8 cellular contexts compared by ENCODE assay signal in the genomic region with DNA sequence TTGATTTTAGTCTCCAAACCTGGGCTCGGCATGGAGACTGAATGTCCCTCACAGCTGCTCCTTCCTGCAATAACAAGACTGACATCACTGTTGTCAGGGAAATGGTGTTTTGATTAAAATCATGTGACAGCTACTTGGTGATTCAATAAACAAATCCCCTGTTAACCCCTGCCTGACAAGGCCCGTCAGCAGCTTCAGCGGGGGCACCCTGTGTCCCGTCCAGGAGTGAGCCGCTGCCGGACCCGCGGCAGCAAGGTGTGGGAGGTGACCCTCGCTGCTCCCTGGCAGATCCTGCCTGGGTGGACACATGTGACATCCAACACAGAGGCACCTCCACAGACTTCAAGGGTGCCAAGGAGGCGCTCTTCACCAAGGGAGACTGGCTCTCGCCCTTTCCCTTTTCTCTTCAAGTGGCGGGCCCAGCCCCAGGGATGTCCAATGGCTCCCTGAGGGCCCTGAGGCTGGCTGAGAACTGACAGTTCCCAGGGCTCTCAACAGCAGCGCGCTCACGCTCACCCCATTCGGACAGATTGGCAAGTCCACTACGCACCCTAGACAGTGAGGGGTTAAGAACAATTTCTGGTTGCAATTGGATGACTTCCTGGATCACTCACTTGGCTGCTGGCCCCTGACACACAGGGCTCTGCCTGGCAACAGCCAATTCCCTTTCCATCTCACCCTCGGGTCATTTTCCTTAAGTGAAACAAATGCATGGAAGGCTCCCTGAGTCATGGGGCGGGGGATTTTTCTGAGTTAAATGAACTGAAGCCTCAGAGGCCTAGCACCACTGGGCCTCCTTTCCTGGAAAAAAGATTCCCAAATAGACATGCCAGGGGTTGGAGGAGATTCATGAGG. TPM values are rescaled to one million over a fixed set of nuclear protein-coding genes. Genes with fewer than 3 reads are reported as not detected.
DNase-seq lines count a peak whose midpoint lies in the region; FAIRE-seq and TF ChIP-seq lines count a peak whose summit lies in the region.

No MANE protein-coding gene starts in this region.

- no peaks in the 10 kb centered on the region for H3K9me3 Mint-ChIP-seq in activated T-helper 2 cell treated with anti-CD3 and anti-CD28 coated beads, Interferon-gamma antibody, Interleukin-2, Interleukin-4, amounts not matched to agents 10 μg/mL and 5 μg/mL and 100 μg/mL, durations not matched to agents 14 hours and 24 hours and 36 hours
- H3K9me3 Mint-ChIP-seq in activated T-helper 1 cell treated with anti-CD3 and anti-CD28 coated beads, Interleukin-12 subunit alpha, Interleukin-12 subunit beta, Interleukin-2, Interleukin-4 antibody, amounts not matched to agents 30 ng/mL and 10 ng/mL and 1 ng/mL, durations not matched to agents 14 hours and 24 hours and 36 hours, result no peaks in the 10 kb centered on the region

- FAIRE-seq in small intestine (lab: Jason Lieb, UNC) (no peak), D721Med (lab: Jason Lieb, UNC) (no peak)

- H3K9me3 ChIP-seq in small intestine (ENCODE audit: control insufficient read depth, low read depth), result no peaks in the 10 kb centered on the region

- no peaks in the 10 kb centered on the region for H3K4me1 ChIP-seq in small intestine (ENCODE audit: control insufficient read depth in 2 of 2, insufficient read depth in 1 of 2, low read depth in 1 of 2, low read length in 1 of 2)

- intact Hi-C loops in activated T-helper 2 cell treated with anti-CD3 and anti-CD28 coated beads, Interferon-gamma antibody, Interleukin-2, Interleukin-4, amounts not matched to agents 10 μg/mL and 5 μg/mL and 100 μg/mL, durations not matched to agents 14 hours and 24 hours and 36 hours (cut with micrococcal nuclease), result no loop called here
- intact Hi-C loops in activated T-helper 1 cell treated with anti-CD3 and anti-CD28 coated beads, Interleukin-12 subunit alpha, Interleukin-12 subunit beta, Interleukin-2, Interleukin-4 antibody, amounts not matched to agents 30 ng/mL and 10 ng/mL and 1 ng/mL, durations not matched to agents 14 hours and 24 hours and 36 hours (cut with micrococcal nuclease), result no loop called here

- no peaks in the 10 kb centered on the region for H3K4me1 Mint-ChIP-seq in activated T-helper 2 cell treated with anti-CD3 and anti-CD28 coated beads, Interferon-gamma antibody, Interleukin-2, Interleukin-4, amounts not matched to agents 10 μg/mL and 5 μg/mL and 100 μg/mL, durations not matched to agents 14 hours and 24 hours and 36 hours (ENCODE audit: low read depth)
- H3K4me1 Mint-ChIP-seq in activated T-helper 1 cell treated with anti-CD3 and anti-CD28 coated beads, Interleukin-12 subunit alpha, Interleukin-12 subunit beta, Interleukin-2, Interleukin-4 antibody, amounts not matched to agents 30 ng/mL and 10 ng/mL and 1 ng/mL, durations not matched to agents 14 hours and 24 hours and 36 hours (ENCODE audit: low read depth), result peaks cover 1% of the 10 kb centered on the region

- DNase-seq in ELR (ENCODE audit: low read depth), result peak; percentile 99
- peak; percentile 95 for DNase-seq in NCI-H226
- peak in 59 of 61 donors; percentile 34 to 94 (median 81) for DNase-seq in caudate nucleus (lab: John Stamatoyannopoulos, UW)
- DNase-seq in kidney glomerular epithelial cell (lab: John Stamatoyannopoulos, UW), result peak; percentile 98
- DNase-seq in small intestine, result peak; percentile 40
- DNase-seq in D721Med (ENCODE audit: insufficient read length, low spot score), result no peak
- DNase-seq in activated T-helper 2 cell treated with anti-CD3 and anti-CD28 coated beads, Interferon-gamma antibody, Interleukin-2, Interleukin-4, amounts not matched to agents 10 μg/mL and 5 μg/mL and 100 μg/mL, durations not matched to agents 14 hours and 24 hours and 36 hours (ENCODE audit: low spot score), result no peak
- no peak for DNase-seq in activated T-helper 1 cell treated with anti-CD3 and anti-CD28 coated beads, Interleukin-12 subunit alpha, Interleukin-12 subunit beta, Interleukin-2, Interleukin-4 antibody, amounts not matched to agents 30 ng/mL and 10 ng/mL and 1 ng/mL, durations not matched to agents 14 hours and 24 hours and 36 hours (ENCODE audit: low spot score)

- no peaks in the 10 kb centered on the region for H3K27me3 Mint-ChIP-seq in activated T-helper 2 cell treated with anti-CD3 and anti-CD28 coated beads, Interferon-gamma antibody, Interleukin-2, Interleukin-4, amounts not matched to agents 10 μg/mL and 5 μg/mL and 100 μg/mL, durations not matched to agents 14 hours and 24 hours and 36 hours (ENCODE audit: low read depth)
- H3K27me3 Mint-ChIP-seq in activated T-helper 1 cell treated with anti-CD3 and anti-CD28 coated beads, Interleukin-12 subunit alpha, Interleukin-12 subunit beta, Interleukin-2, Interleukin-4 antibody, amounts not matched to agents 30 ng/mL and 10 ng/mL and 1 ng/mL, durations not matched to agents 14 hours and 24 hours and 36 hours (ENCODE audit: insufficient read depth), result no peaks in the 10 kb centered on the region

- no peak overlapping the region for H3K27ac Mint-ChIP-seq in activated T-helper 2 cell treated with anti-CD3 and anti-CD28 coated beads, Interferon-gamma antibody, Interleukin-2, Interleukin-4, amounts not matched to agents 10 μg/mL and 5 μg/mL and 100 μg/mL, durations not matched to agents 14 hours and 24 hours and 36 hours
- no peak overlapping the region for H3K27ac Mint-ChIP-seq in activated T-helper 1 cell treated with anti-CD3 and anti-CD28 coated beads, Interleukin-12 subunit alpha, Interleukin-12 subunit beta, Interleukin-2, Interleukin-4 antibody, amounts not matched to agents 30 ng/mL and 10 ng/mL and 1 ng/mL, durations not matched to agents 14 hours and 24 hours and 36 hours

- no peak for TF ChIP-seq CTCF in D721Med (IDR thresholded peaks at IDR 0.05; ENCODE audit: insufficient read depth, missing control alignments)

- H3K27ac ChIP-seq in caudate nucleus (ENCODE audit: low read depth, low read length), result peak overlapping the region; percentile 100
- peak overlapping the region; percentile 35 to 97 for H3K27ac ChIP-seq in small intestine (ENCODE audit: low read depth in 1 of 2, low read length in 1 of 2)

- H3K4me3 Mint-ChIP-seq in activated T-helper 2 cell treated with anti-CD3 and anti-CD28 coated beads, Interferon-gamma antibody, Interleukin-2, Interleukin-4, amounts not matched to agents 10 μg/mL and 5 μg/mL and 100 μg/mL, durations not matched to agents 14 hours and 24 hours and 36 hours (ENCODE audit: low read depth), result no peak overlapping the region
- H3K4me3 Mint-ChIP-seq in activated T-helper 1 cell treated with anti-CD3 and anti-CD28 coated beads, Interleukin-12 subunit alpha, Interleukin-12 subunit beta, Interleukin-2, Interleukin-4 antibody, amounts not matched to agents 30 ng/mL and 10 ng/mL and 1 ng/mL, durations not matched to agents 14 hours and 24 hours and 36 hours, result no peak overlapping the region

- peaks cover 10% of the 10 kb centered on the region for H3K36me3 Mint-ChIP-seq in activated T-helper 2 cell treated with anti-CD3 and anti-CD28 coated beads, Interferon-gamma antibody, Interleukin-2, Interleukin-4, amounts not matched to agents 10 μg/mL and 5 μg/mL and 100 μg/mL, durations not matched to agents 14 hours and 24 hours and 36 hours (ENCODE audit: low read depth)
- peaks cover 7% of the 10 kb centered on the region for H3K36me3 Mint-ChIP-seq in activated T-helper 1 cell treated with anti-CD3 and anti-CD28 coated beads, Interleukin-12 subunit alpha, Interleukin-12 subunit beta, Interleukin-2, Interleukin-4 antibody, amounts not matched to agents 30 ng/mL and 10 ng/mL and 1 ng/mL, durations not matched to agents 14 hours and 24 hours and 36 hours (ENCODE audit: low read depth)

- H3K36me3 ChIP-seq in small intestine (ENCODE audit: control insufficient read depth in 2 of 2, insufficient read depth in 2 of 2, low read length in 2 of 2), result peaks cover 0 to under 1% of the 10 kb centered on the region in 2 donors

- no peaks in the 10 kb centered on the region for H3K27me3 ChIP-seq in small intestine (ENCODE audit: control insufficient read depth in 2 of 2, insufficient read depth in 2 of 2, low read length in 2 of 2)

- WGBS in small intestine, 3 donors, result 51 to 74% (median 72%) methylated on average over 18 to 19 of the region's 19 CpGs

- no peak overlapping the region for H3K4me3 ChIP-seq in small intestine (ENCODE audit: low read depth in 1 of 2, low read length in 2 of 2)

RNA-seq across cellular contexts. Expression of a gene that starts 30.7 kb away (rescaled TPM):
- polyA plus RNA-seq in small intestine, result 10 to 100 TPM in 2 of 3 donors, 1 to 10 TPM in 1; 9.5 to 16.5 (median 12.3) TPM
- 57.7 and 64.2 TPM in 2 replicates for total RNA-seq in activated T-helper 2 cell treated with anti-CD3 and anti-CD28 coated beads, Interferon-gamma antibody, Interleukin-2, Interleukin-4, amounts not matched to agents 10 μg/mL and 5 μg/mL and 100 μg/mL, durations not matched to agents 14 hours and 24 hours and 36 hours
- 58.1 and 61.4 TPM in 2 replicates for total RNA-seq in activated T-helper 1 cell treated with anti-CD3 and anti-CD28 coated beads, Interleukin-12 subunit alpha, Interleukin-12 subunit beta, Interleukin-2, Interleukin-4 antibody, amounts not matched to agents 30 ng/mL and 10 ng/mL and 1 ng/mL, durations not matched to agents 14 hours and 24 hours and 36 hours

Comparison
In these comparisons a context has a peak if more than half of its experiments do, and no peak if none do; other contexts are left out.
1. DNase-seq: peak in ELR (single experiment), NCI-H226 (single experiment), caudate nucleus (59 of 61), kidney glomerular epithelial cell (single experiment) and small intestine (single experiment); none in D721Med (single experiment), activated T-helper 2 cell treated with anti-CD3 and anti-CD28 coated beads, Interferon-gamma antibody, Interleukin-2, Interleukin-4, amounts not matched to agents 10 μg/mL and 5 μg/mL and 100 μg/mL, durations not matched to agents 14 hours and 24 hours and 36 hours (single experiment) and activated T-helper 1 cell treated with anti-CD3 and anti-CD28 coated beads, Interleukin-12 subunit alpha, Interleukin-12 subunit beta, Interleukin-2, Interleukin-4 antibody, amounts not matched to agents 30 ng/mL and 10 ng/mL and 1 ng/mL, durations not matched to agents 14 hours and 24 hours and 36 hours (single experiment).